ENCODE assay signal across 8 cellular contexts in the genomic region with DNA sequence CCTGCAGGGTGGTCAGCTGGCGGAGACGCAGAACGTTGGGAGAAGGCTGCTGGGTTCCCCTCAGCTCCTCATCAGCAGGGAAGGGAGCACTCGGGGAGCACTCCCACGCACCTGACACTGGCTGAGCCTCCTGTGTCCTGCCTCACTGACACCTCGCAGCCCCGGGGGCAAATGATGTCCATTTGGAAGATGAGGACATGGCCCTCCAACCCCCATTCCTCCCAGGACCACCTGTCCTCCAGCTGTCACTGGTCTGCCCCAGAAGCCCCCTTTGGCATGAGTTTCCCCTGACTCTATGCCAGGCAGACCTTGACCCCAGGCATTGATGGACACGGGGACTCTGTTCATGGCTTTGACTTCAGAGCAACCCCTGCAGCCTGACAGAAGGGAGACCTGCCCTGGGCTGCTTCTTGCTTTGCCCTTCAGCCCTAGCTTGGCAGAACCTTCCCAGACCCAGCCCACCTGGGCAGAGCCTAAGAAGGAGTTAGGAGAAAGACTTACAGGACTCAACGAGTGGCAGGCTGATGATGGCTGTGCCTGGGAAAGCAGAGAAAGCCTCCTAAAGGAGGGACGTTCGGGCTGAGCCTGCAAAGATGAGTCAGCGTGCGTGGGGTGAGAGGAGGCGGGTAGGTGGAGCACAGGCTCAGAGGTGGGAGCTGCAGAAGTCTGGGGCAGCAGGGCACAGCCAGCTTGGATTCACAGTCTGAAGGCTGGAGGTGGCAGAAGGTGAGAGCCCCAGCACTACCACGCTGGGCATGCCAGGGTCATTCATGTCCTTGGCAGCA.
DNase-seq lines count a peak whose midpoint lies in the region; ATAC-seq lines count a peak whose summit lies in the region.

No MANE protein-coding gene starts in this region.

- peak; percentile 67 for DNase-seq in EL
- peak; percentile 14 for DNase-seq in NCI-H2227 treated with DMSO at 0.1 percent for 48 hours (lab: John Stamatoyannopoulos, UW)
- DNase-seq in astrocyte of the hippocampus (ENCODE audit: low read depth, low spot score): peak; percentile 76
- DNase-seq in mesenteric fat pad (ENCODE audit: low spot score): peak; percentile 65
- DNase-seq in NCI-H2029 treated with DMSO at 0.1 percent for 48 hours (lab: John Stamatoyannopoulos, UW): no peak
- DNase-seq in globus pallidus (ENCODE audit: low spot score): no peak
- no peak for DNase-seq in DMS114 treated with DMSO at 0.1 percent for 48 hours (lab: John Stamatoyannopoulos, UW; ENCODE audit: unreplicated experiment)

- ATAC-seq in HG03045 (IDR thresholded peaks at IDR 0.05; ENCODE audit: unreplicated experiment): no peak

Comparison
In these comparisons a context has a peak if more than half of its experiments do, and no peak if none do; other contexts are left out.
1. DNase-seq: peak in EL (single experiment), NCI-H2227 treated with DMSO at 0.1 percent for 48 hours (single experiment), astrocyte of the hippocampus (single experiment) and mesenteric fat pad (single experiment); none in NCI-H2029 treated with DMSO at 0.1 percent for 48 hours (single experiment), globus pallidus (single experiment) and DMS114 treated with DMSO at 0.1 percent for 48 hours (single experiment).